Comparison of ENCODE assay signal across 1 cellular context in genomic region chr12:50325890-50326391, GRCh38.
TF ChIP-seq lines count a peak whose summit lies in the region.

No MANE protein-coding gene starts in this region.

TF ChIP-seq in SK-N-SH treated with all-trans-retinoic acid at 6 μM for 48 hours, 23 proteins besides CTCF, POLR2A, EP300 and RAD21 (continued from another document):
- TF ChIP-seq CSRNP3 (CRISPR knock-in tag; IDR thresholded peaks at IDR 0.05), result no peak
